31 cellular contexts compared by ENCODE assay signal in genomic region chr15:79164043-79164442, GRCh38.
"Had no signal": no experiment of that assay in that cellular context is flagged by ENCODE, and none has a peak within 500 bp of the region (broad histone marks: within the 10 kb centered on the region; RNA-seq: fewer than 3 reads in every experiment).

No MANE protein-coding gene starts in this region.

- H3K4me3 Mint-ChIP-seq: naive thymus-derived CD4-positive, alpha-beta T cell; natural killer cell; nephron progenitor cell; neural crest cell; stimulated activated memory B cell treated with anti-CD40 and anti-IgM and Interleukin-4, amounts not matched to agents 10 μg/mL and 1 μg/mL and 100 μg/mL, for 72 hours; stimulated activated naive CD8-positive, alpha-beta T cell treated with anti-CD3 and anti-CD28 coated beads, Interleukin-15, amount 100 ng/mL, for 72 hours had no signal

- H3K4me3 ChIP-seq: pancreas, psoas muscle, skin epidermis, smooth muscle cell, spleen, suprapubic skin, testis, tibial artery, transverse colon, upper lobe of left lung, vagina had no signal

- H3K4me1 Mint-ChIP-seq: naive thymus-derived CD4-positive, alpha-beta T cell; natural killer cell; stimulated activated naive CD8-positive, alpha-beta T cell treated with anti-CD3 and anti-CD28 coated beads, Interleukin-15, amount 100 ng/mL, for 72 hours had no signal

- DNase-seq: naive thymus-derived CD4-positive, alpha-beta T cell; natural killer cell; nephron progenitor cell; nucleus accumbens; pancreas; posterior cingulate gyrus; psoas muscle; right cardiac atrium; spleen; stimulated activated CD4-positive, alpha-beta T cell treated with anti-CD3 and anti-CD28 coated beads, Interleukin-12 subunit alpha, Interleukin-12 subunit beta, amount 100 ng/mL, for 4 hours; stimulated activated CD4-positive, alpha-beta T cell treated with anti-CD3 and anti-CD28 coated beads, Interleukin-1b, Interleukin-23, amount 100 ng/mL, for 48 hours; stimulated activated CD4-positive, alpha-beta T cell treated with anti-CD3 and anti-CD28 coated beads, Interleukin-4, amount 100 ng/mL, for 1 hour; stimulated activated CD4-positive, alpha-beta T cell treated with anti-CD3 and anti-CD28 coated beads, Interleukin-4, amount 100 ng/mL, for 4 hours; stimulated activated CD8-positive, alpha-beta memory T cell treated with anti-CD3 and anti-CD28 coated beads, Interleukin-4, amount 100 ng/mL, for 48 hours; stimulated activated naive CD4-positive, alpha-beta T cell; stimulated activated naive CD8-positive, alpha-beta T cell treated with anti-CD3 and anti-CD28 coated beads, Interleukin-15, amount 100 ng/mL, for 72 hours; stimulated activated naive CD8-positive, alpha-beta T cell treated with anti-CD3 and anti-CD28 coated beads, Interleukin-15, Interleukin-2, amounts not matched to agents 100 U/mL and 50 U/mL, for 24 hours; substantia nigra; testis; tibial artery; transverse colon; upper lobe of left lung had no signal

- ATAC-seq: naive thymus-derived CD4-positive, alpha-beta T cell; natural killer cell; pancreas; psoas muscle; right cardiac atrium; sciatic nerve; stimulated activated memory B cell treated with anti-CD40 and anti-IgM and Interleukin-4, amounts not matched to agents 10 μg/mL and 1 μg/mL and 100 μg/mL, for 72 hours; stimulated activated naive CD8-positive, alpha-beta T cell treated with anti-CD3 and anti-CD28 coated beads, Interleukin-15, amount 100 ng/mL, for 72 hours; stimulated activated naive CD8-positive, alpha-beta T cell treated with anti-CD3 and anti-CD28 coated beads, Interleukin-15, Interleukin-2, amounts not matched to agents 100 U/mL and 50 U/mL, for 24 hours had no signal

- H3K27me3 ChIP-seq: pancreas, suprapubic skin, testis, upper lobe of left lung, vagina had no signal

- H3K4me1 ChIP-seq: pancreas, psoas muscle, spleen, suprapubic skin, tibial artery, transverse colon, upper lobe of left lung had no signal

- H3K27ac ChIP-seq: neutrophil, pancreas, psoas muscle, skin epidermis, spleen, suprapubic skin, testis, tibial artery, transverse colon, upper lobe of left lung, vagina had no signal

- H3K27ac Mint-ChIP-seq: naive thymus-derived CD4-positive, alpha-beta T cell; natural killer cell; nephron progenitor cell; progenitor cell of endocrine pancreas; stimulated activated memory B cell treated with anti-CD40 and anti-IgM and Interleukin-4, amounts not matched to agents 10 μg/mL and 1 μg/mL and 100 μg/mL, for 72 hours had no signal

- H3K9me3 ChIP-seq: neutrophil, pancreas, psoas muscle, spleen, suprapubic skin, testis, tibial artery, transverse colon, upper lobe of left lung, vagina had no signal

- H3K36me3 Mint-ChIP-seq: naive thymus-derived CD4-positive, alpha-beta T cell; natural killer cell; stimulated activated memory B cell treated with anti-CD40 and anti-IgM and Interleukin-4, amounts not matched to agents 10 μg/mL and 1 μg/mL and 100 μg/mL, for 72 hours had no signal

- H3K9me3 Mint-ChIP-seq: natural killer cell; nephron progenitor cell; stimulated activated naive CD8-positive, alpha-beta T cell treated with anti-CD3 and anti-CD28 coated beads, Interleukin-15, amount 100 ng/mL, for 72 hours had no signal

- H3K36me3 ChIP-seq: neutrophil, pancreas, spleen, suprapubic skin, tibial artery, transverse colon, upper lobe of left lung, vagina had no signal
